8 cellular contexts compared by ENCODE assay signal in genomic region chr1:109912214-109912861, GRCh38. TPM values are rescaled to one million over a fixed set of nuclear protein-coding genes. Genes with fewer than 3 reads are reported as not detected.
DNase-seq lines count a peak whose midpoint lies in the region; ATAC-seq and TF ChIP-seq lines count a peak whose summit lies in the region.

No MANE protein-coding gene starts in this region.

- H3K4me3 ChIP-seq in BLaER1 treated with 17β-estradiol and CSF1 and Interleukin-3, amounts not matched to agents 10 nM and 100 nM = peak overlapping the region in 8 of 10 experiments; percentile 26 to 84 (median 75); a peak in 8 of 20 replicates
- H3K4me3 ChIP-seq in Peyer's patch (peak overlapping the region; percentile 64 to 93 (median 82)), esophagus (ENCODE audit: low read depth in 1 of 2, low read length in 2 of 2) (peak overlapping the region; percentile 84 to 87)

- H3K27ac ChIP-seq in BLaER1 treated with 17β-estradiol and CSF1 and Interleukin-3, amounts not matched to agents 10 nM and 100 nM = no peak overlapping the region
- H3K27ac ChIP-seq in Peyer's patch (peak overlapping the region; percentile 75 to 90 (median 83)), esophagus (ENCODE audit: low read depth in 2 of 2, low read length in 1 of 2) (peak overlapping the region; percentile 42 to 61)

- no peak for ATAC-seq in GM21825 (IDR thresholded peaks at IDR 0.05; ENCODE audit: unreplicated experiment)

- peaks cover 50% of the 10 kb centered on the region for H3K4me1 Mint-ChIP-seq in osteocyte (ENCODE audit: unreplicated experiment)

- peak overlapping the region in 10 of 11 experiments; percentile 16 to 99 (median 97); a peak in 18 of 22 replicates for H3K4me2 ChIP-seq in BLaER1 treated with 17β-estradiol and CSF1 and Interleukin-3, amounts not matched to agents 10 nM and 100 nM

- peak overlapping the region in 6 of 11 experiments; percentile 84 to 91 (median 87); a peak in 5 of 22 replicates for H3K9ac ChIP-seq in BLaER1 treated with 17β-estradiol and CSF1 and Interleukin-3, amounts not matched to agents 10 nM and 100 nM

- H3K36me3 Mint-ChIP-seq in osteocyte (ENCODE audit: unreplicated experiment) = peaks cover 11% of the 10 kb centered on the region

- WGBS in esophagus, 2 donors = 46 to 56% methylated on average over 4 of the region's 4 CpGs

- H3K36me3 ChIP-seq in BLaER1 treated with 17β-estradiol and CSF1 and Interleukin-3, amounts not matched to agents 10 nM and 100 nM = peaks cover 0 to 27% (median 0%) of the 10 kb centered on the region in 11 experiments; a peak in 3 of 22 replicates
- H3K36me3 ChIP-seq in Peyer's patch = peaks cover 0 to 15% (median 0%) of the 10 kb centered on the region in 3 donors
- H3K36me3 ChIP-seq in esophagus (ENCODE audit: control insufficient read depth in 2 of 2, insufficient read depth in 2 of 2, low read length in 1 of 2) = peaks cover 0 to 17% of the 10 kb centered on the region in 2 donors

- no peaks in the 10 kb centered on the region for H3K9me3 ChIP-seq in BLaER1 treated with 17β-estradiol and CSF1 and Interleukin-3, amounts not matched to agents 10 nM and 100 nM (replicated peaks in 1 of 11)
- no peaks in the 10 kb centered on the region for H3K9me3 ChIP-seq in Peyer's patch
- H3K9me3 ChIP-seq in esophagus (ENCODE audit: control insufficient read depth in 2 of 2, insufficient read depth in 1 of 2, low read depth in 1 of 2, low read length in 1 of 2) = no peaks in the 10 kb centered on the region

- H3K9me3 Mint-ChIP-seq in osteocyte (ENCODE audit: unreplicated experiment) = no peaks in the 10 kb centered on the region

- DNase-seq in Peyer's patch = no peak
- DNase-seq in osteocyte (ENCODE audit: extremely low spot score, unreplicated experiment) = no peak
- DNase-seq in NCI-H2196 treated with DMSO at 0.1 percent for 48 hours (lab: John Stamatoyannopoulos, UW; ENCODE audit: unreplicated experiment) = no peak
- no peak for DNase-seq in NCI-H1092 (lab: John Stamatoyannopoulos, UW)
- DNase-seq in stimulated activated CD4-positive, alpha-beta T cell treated with anti-CD3 and anti-CD28 coated beads, Interleukin-4, amount 100 ng/mL, for 24 hours = no peak

- H3K4me3 Mint-ChIP-seq in osteocyte (ENCODE audit: unreplicated experiment) = peak overlapping the region; percentile 88

- no peak for TF ChIP-seq CTCF in Peyer's patch (IDR thresholded peaks at IDR 0.05)
- TF ChIP-seq CTCF in osteocyte (IDR thresholded peaks at IDR 0.05) = no peak

- peaks cover 32 to 49% (median 45%) of the 10 kb centered on the region in 11 experiments for H3K27me3 ChIP-seq in BLaER1 treated with 17β-estradiol and CSF1 and Interleukin-3, amounts not matched to agents 10 nM and 100 nM
- H3K27me3 ChIP-seq in Peyer's patch (no peaks in the 10 kb centered on the region), esophagus (ENCODE audit: control insufficient read depth in 1 of 2, insufficient read depth in 2 of 2, low read length in 2 of 2) (no peaks in the 10 kb centered on the region)

- TF ChIP-seq POLR2A in Peyer's patch (IDR thresholded peaks at IDR 0.05) = no peak

- peaks cover 0 to 36% (median 5%) of the 10 kb centered on the region in 11 experiments; a peak in 8 of 22 replicates for H4K20me1 ChIP-seq in BLaER1 treated with 17β-estradiol and CSF1 and Interleukin-3, amounts not matched to agents 10 nM and 100 nM

- no peaks in the 10 kb centered on the region for H3K27me3 Mint-ChIP-seq in osteocyte (ENCODE audit: unreplicated experiment)

- peaks cover 14 to 41% (median 32%) of the 10 kb centered on the region in 10 experiments for H3K4me1 ChIP-seq in BLaER1 treated with 17β-estradiol and CSF1 and Interleukin-3, amounts not matched to agents 10 nM and 100 nM
- H3K4me1 ChIP-seq in Peyer's patch = peaks cover 0 to 44% (median 2%) of the 10 kb centered on the region in 4 donors
- H3K4me1 ChIP-seq in esophagus (ENCODE audit: control insufficient read depth in 2 of 2, insufficient read depth in 2 of 2, low read length in 1 of 2) = peaks cover 15 to 21% of the 10 kb centered on the region in 2 donors

- H3K27ac Mint-ChIP-seq in osteocyte (ENCODE audit: unreplicated experiment) = peak overlapping the region; percentile 77

RNA-seq across cellular contexts. Expression of gene CSF1, which starts 1.7 kb away (rescaled TPM):
- total RNA-seq in Peyer's patch = 10 to 100 TPM in 3 of 4 donors, 1 to 10 TPM in 1; 8.9 to 49.5 (median 26.6) TPM
- 1 to 10 TPM; 5.6 to 5.7 TPM for polyA plus RNA-seq in esophagus
- total RNA-seq in osteocyte = 27.9 and 36.2 TPM in 2 replicates

Comparison
In these comparisons a context has a peak if more than half of its experiments do, and no peak if none do; other contexts are left out.
1. H3K27ac ChIP-seq: peak in Peyer's patch (4 of 4) and esophagus (2 of 2); none in BLaER1 treated with 17β-estradiol and CSF1 and Interleukin-3, amounts not matched to agents 10 nM and 100 nM (0 of 11).
2. Peak in every context shown above with its lines, with median percentiles within 50 percentile points of each other: H3K4me3 ChIP-seq.